ENCODE assay signal across 38 cellular contexts in the genomic region with DNA sequence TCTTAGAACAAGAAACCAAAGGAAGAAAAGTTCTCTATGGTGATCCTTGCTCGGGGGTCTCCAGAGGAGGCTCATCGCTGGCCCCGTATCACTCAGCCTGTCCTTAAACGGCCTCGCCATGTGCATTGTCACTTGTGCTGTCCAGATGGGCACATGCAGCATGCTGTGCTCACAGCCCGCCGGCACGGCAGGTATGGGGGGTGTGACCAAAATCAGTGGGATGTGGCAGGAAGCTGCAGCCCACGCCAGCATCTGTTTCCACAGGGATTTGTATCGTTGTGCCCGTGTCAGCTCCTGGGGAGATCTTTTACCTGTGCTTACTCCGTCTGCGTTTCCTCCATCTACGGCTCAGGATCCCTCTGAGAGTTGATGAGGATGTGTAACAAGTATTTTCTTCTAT. TPM values are rescaled to one million over a fixed set of nuclear protein-coding genes. Genes with fewer than 3 reads are reported as not detected.
"Had no signal": no experiment of that assay in that cellular context is flagged by ENCODE, and none has a peak within 500 bp of the region (broad histone marks: within the 10 kb centered on the region; RNA-seq: fewer than 3 reads in every experiment).

No MANE protein-coding gene starts in this region.

- H3K4me3 ChIP-seq: PC-9, SJCRH30 had no signal

- ATAC-seq: activated naive CD8-positive, alpha-beta T cell treated with anti-CD3 and anti-CD28 coated beads, Interleukin-2, amount 50 U/mL, for 24 hours; activated T-cell treated with anti-CD3 and anti-CD28 coated beads, Interleukin-2, amount 50 U/mL, for 4 hours; SK-N-SH treated with all-trans-retinoic acid at 6 μM for 48 hours; T-cell had no signal

- H3K27ac ChIP-seq: brain microvascular endothelial cell, KMS-11, PC-9, SJCRH30, VCaP had no signal

- H3K4me3 Mint-ChIP-seq: activated B cell treated with CpG ODN at 0.5 μM for 24 hours; activated CD4-positive, alpha-beta memory T cell treated with anti-CD3 and anti-CD28 coated beads for 36 hours; activated naive CD4-positive, alpha-beta T cell treated with anti-CD3 and anti-CD28 coated beads, Interleukin-2, amount 10 ng/mL, durations not matched to agents 7 days and 5 days; activated naive CD8-positive, alpha-beta T cell; activated naive CD8-positive, alpha-beta T cell treated with anti-CD3 and anti-CD28 coated beads, Interleukin-2, amount 50 U/mL, for 24 hours; activated T-cell treated with anti-CD3 and anti-CD28 coated beads, Interleukin-2, amount 50 U/mL, for 4 hours had no signal

- H3K27me3 ChIP-seq: brain microvascular endothelial cell, SJCRH30 had no signal

- H3K27ac Mint-ChIP-seq: activated B cell treated with CpG ODN at 0.5 μM for 24 hours; activated naive CD4-positive, alpha-beta T cell treated with anti-CD3 and anti-CD28 coated beads, Interleukin-2, amount 10 ng/mL, durations not matched to agents 7 days and 5 days; activated naive CD8-positive, alpha-beta T cell; activated naive CD8-positive, alpha-beta T cell treated with anti-CD3 and anti-CD28 coated beads, Interleukin-2, amount 50 U/mL, for 24 hours had no signal

- H3K27me3 Mint-ChIP-seq: activated B cell treated with CpG ODN at 0.5 μM for 24 hours; activated CD4-positive, alpha-beta memory T cell treated with anti-CD3 and anti-CD28 coated beads for 36 hours; activated naive CD4-positive, alpha-beta T cell treated with anti-CD3 and anti-CD28 coated beads, Interleukin-2, amount 10 ng/mL, durations not matched to agents 7 days and 5 days; activated naive CD8-positive, alpha-beta T cell; activated naive CD8-positive, alpha-beta T cell treated with anti-CD3 and anti-CD28 coated beads, Interleukin-2, amount 50 U/mL, for 24 hours; T-cell had no signal

- H3K9ac ChIP-seq: KMS-11 had no signal

- DNase-seq: activated B cell treated with CpG ODN at 0.5 μM for 24 hours; activated CD4-positive, alpha-beta memory T cell treated with anti-CD3 and anti-CD28 coated beads for 36 hours; activated CD4-positive, alpha-beta T cell treated with anti-CD3 and anti-CD28 coated beads for 4 hours; activated CD4-positive, alpha-beta T cell treated with anti-CD3 and anti-CD28 coated beads, Interleukin-2, amount 50 U/mL, for 1 hour; activated CD4-positive, CD25-positive, alpha-beta regulatory T cell treated with anti-CD3 and anti-CD28 coated beads, Interleukin-2, amount 50 U/mL, for 72 hours; activated CD8-positive, alpha-beta memory T cell treated with anti-CD3 and anti-CD28 coated beads, Interleukin-2, amount 50 U/mL, for 4 hours; activated effector memory CD4-positive, alpha-beta T cell treated with Interleukin-2 at 50 U/mL for 16 hours; activated naive CD4-positive, alpha-beta T cell treated with anti-CD3 and anti-CD28 coated beads, Interleukin-2, amount 10 ng/mL, durations not matched to agents 7 days and 5 days; activated naive CD8-positive, alpha-beta T cell treated with anti-CD3 and anti-CD28 coated beads, Interleukin-2, amount 50 U/mL, for 24 hours; activated T-cell treated with anti-CD3 and anti-CD28 coated beads for 4 hours; activated T-cell treated with anti-CD3 and anti-CD28 coated beads, Interleukin-2, amount 50 U/mL, for 4 hours; anterior cingulate cortex; brain microvascular endothelial cell; central memory CD4-positive, alpha-beta T cell; MM.1S; MV-4-11; NCI-H1092; NCI-H1417; NCI-H146; NCI-H187; NCI-H2029 treated with DMSO at 0.1 percent for 48 hours; NCI-H2107; NCI-H2171; NCI-H510A; NCI-H526; NCI-H748 treated with DMSO at 0.1 percent for 48 hours; NK-92 treated with Interleukin-12 subunit alpha and Interleukin-12 subunit beta, amount 100 ng/mL, for 24 hours; PC-9; SHP77; SJCRH30; T-cell; T-helper 2 cell; T-helper 9 cell had no signal

- H3K9me3 Mint-ChIP-seq: activated B cell treated with CpG ODN at 0.5 μM for 24 hours; activated CD4-positive, alpha-beta memory T cell treated with anti-CD3 and anti-CD28 coated beads for 36 hours; activated naive CD4-positive, alpha-beta T cell treated with anti-CD3 and anti-CD28 coated beads, Interleukin-2, amount 10 ng/mL, durations not matched to agents 7 days and 5 days; activated naive CD8-positive, alpha-beta T cell treated with anti-CD3 and anti-CD28 coated beads, Interleukin-2, amount 50 U/mL, for 24 hours; activated T-cell treated with anti-CD3 and anti-CD28 coated beads, Interleukin-2, amount 50 U/mL, for 4 hours; T-cell had no signal

- H3K4me1 ChIP-seq: SJCRH30 had no signal

- H3K9me3 ChIP-seq: SJCRH30 had no signal

RNA-seq across cellular contexts. Expression of a gene that starts 2.6 kb away (rescaled TPM):
- total RNA-seq: LHCN-M2 had no signal

RNA-seq across cellular contexts. Expression of a gene that starts 33.5 kb away (rescaled TPM):
- total RNA-seq: activated B cell treated with CpG ODN at 0.5 μM for 24 hours; activated CD4-positive, alpha-beta memory T cell treated with anti-CD3 and anti-CD28 coated beads for 36 hours; activated T-cell treated with anti-CD3 and anti-CD28 coated beads, Interleukin-2, amount 50 U/mL, for 4 hours; LHCN-M2; PC-9; SJCRH30; T-cell had no signal

RNA-seq across cellular contexts. Expression of a gene that starts 38.1 kb away (rescaled TPM):
- total RNA-seq: activated B cell treated with CpG ODN at 0.5 μM for 24 hours; activated CD4-positive, alpha-beta memory T cell treated with anti-CD3 and anti-CD28 coated beads for 36 hours; activated T-cell treated with anti-CD3 and anti-CD28 coated beads, Interleukin-2, amount 50 U/mL, for 4 hours; LHCN-M2; PC-9; SJCRH30; T-cell had no signal
